In the genomic region with DNA sequence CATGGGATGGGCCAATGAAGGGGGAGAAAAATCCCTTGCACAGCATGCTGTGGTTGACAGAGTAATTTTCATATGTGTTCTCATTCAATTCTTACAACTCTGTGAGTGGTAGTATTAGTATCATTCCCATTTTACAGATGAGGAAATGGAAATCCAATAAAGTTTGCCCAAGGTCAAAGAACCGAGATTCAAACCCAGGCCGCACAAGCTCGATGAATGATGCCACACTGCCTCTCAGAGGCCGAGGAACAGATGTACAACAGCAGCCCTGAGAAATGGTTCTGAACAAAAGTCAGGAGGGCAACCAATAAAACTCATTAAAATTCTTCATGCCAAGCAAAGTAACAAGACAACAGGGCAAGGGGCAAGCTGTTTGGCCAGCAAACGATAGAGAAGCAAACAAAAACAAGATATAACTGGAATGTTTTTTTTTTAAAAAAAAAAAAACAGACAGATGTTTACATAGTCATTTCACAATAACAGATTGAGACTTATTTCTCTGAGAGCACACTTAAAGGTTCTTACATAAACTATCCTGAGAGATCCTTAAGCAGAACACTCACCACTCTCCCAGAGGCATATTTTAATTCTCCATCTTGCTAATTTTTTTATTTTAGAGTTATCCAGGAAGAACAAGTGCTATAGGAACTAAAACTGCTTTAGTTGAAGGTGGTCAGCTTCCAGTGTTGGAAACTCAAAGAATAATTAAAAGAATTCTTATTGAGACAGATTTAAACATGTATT, we compare ENCODE assay signal across 9 cellular contexts.
DNase-seq lines count a peak whose midpoint lies in the region; ATAC-seq and TF ChIP-seq lines count a peak whose summit lies in the region.
"Had no signal": no experiment of that assay in that cellular context is flagged by ENCODE, and none has a peak within 500 bp of the region (broad histone marks: within the 10 kb centered on the region; RNA-seq: fewer than 3 reads in every experiment).

No MANE protein-coding gene starts in this region.

- H3K27me3 ChIP-seq in DND-41 (ENCODE audit: insufficient read depth, low read length, poor library complexity) (peaks cover 27% of the 10 kb centered on the region), SK-N-SH (ENCODE audit: insufficient read depth) (peaks cover 34% of the 10 kb centered on the region; the same call in 1 of the 2 replicates)

- in situ Hi-C loops in KBM-7 (cut with MboI; ENCODE audit: low pct_unique_long_range_greater_than_20kb, low sequenced_read_pairs): no loop called here

- no peaks in the 10 kb centered on the region for H3K79me2 ChIP-seq in DND-41 (ENCODE audit: insufficient read depth, low read length)
- H3K79me2 ChIP-seq in SK-N-SH (ENCODE audit: insufficient read depth): no peaks in the 10 kb centered on the region

- H3K9me2 ChIP-seq in SK-N-SH: no peaks in the 10 kb centered on the region

- no peak overlapping the region for H3K4me3 ChIP-seq in DND-41 (ENCODE audit: low read depth in 1 of 2, low read length in 2 of 2)
- H3K4me3 ChIP-seq in SK-N-SH (ENCODE audit: low read depth in 2 of 2, low read length in 1 of 2): peak overlapping the region in 1 of 2 experiments; percentile 43; a peak in 1 of 4 replicates

- DNase-seq in DND-41 (no peak), KBM-7 (peak; percentile 4), SK-N-SH (peak; percentile 39), left kidney (ENCODE audit: low read depth, low spot score) (peak; percentile 52), GF-D8 (lab: John Stamatoyannopoulos, UW) (no peak), AML-193 (lab: John Stamatoyannopoulos, UW) (no peak), AG08395 (ENCODE audit: low spot score) (no peak), Right ventricle myocardium inferior (ENCODE audit: missing footprints) (no peak)

- no peak for TF ChIP-seq EP300 in SK-N-SH (IDR thresholded peaks at IDR 0.05; ENCODE audit: borderline replicate concordance in 1 of 2, low read depth in 1 of 2, low read length in 1 of 2)

- no peaks in the 10 kb centered on the region for H3K4me1 ChIP-seq in DND-41 (ENCODE audit: insufficient read depth, low read length)
- H3K4me1 ChIP-seq in SK-N-SH (ENCODE audit: control insufficient read depth in 1 of 2, insufficient read depth in 2 of 2, low read depth in 1 of 2, low read length in 1 of 2): no peaks in the 10 kb centered on the region

- H3K4me2 ChIP-seq in DND-41 (ENCODE audit: insufficient read depth, low read length) (no peak overlapping the region), SK-N-SH (no peak overlapping the region)

- H2AFZ ChIP-seq in DND-41 (ENCODE audit: low read depth, low read length) (no peak overlapping the region), SK-N-SH (ENCODE audit: low read depth) (no peak overlapping the region)

- H3K9me3 ChIP-seq in DND-41 (ENCODE audit: insufficient read depth, low read length, severe bottlenecking): no peaks in the 10 kb centered on the region
- H3K9me3 ChIP-seq in SK-N-SH: no peaks in the 10 kb centered on the region

- intact Hi-C loops in Right ventricle myocardium inferior (cut with DNase I): loop anchor here (10.0 kb wide), 1 partner anchor 498 kb away; no protein-coding TSS in a partner anchor

- H4K20me1 ChIP-seq in DND-41 (ENCODE audit: insufficient read depth, low read length) (no peaks in the 10 kb centered on the region), SK-N-SH (ENCODE audit: insufficient read depth) (no peaks in the 10 kb centered on the region)

- TF ChIP-seq CTCF in DND-41 (IDR thresholded peaks at IDR 0.05; ENCODE audit: borderline replicate concordance, extremely low read depth, low read length, poor library complexity, severe bottlenecking): peak; percentile 62
- peak; percentile 48 for TF ChIP-seq CTCF in SK-N-SH (IDR thresholded peaks at IDR 0.05)

- H3K36me3 ChIP-seq in DND-41 (ENCODE audit: insufficient read depth, low read length) (no peaks in the 10 kb centered on the region), SK-N-SH (replicated peaks in 1 of 2; ENCODE audit: control insufficient read depth in 1 of 2, insufficient read depth in 2 of 2, low read length in 1 of 2) (no peaks in the 10 kb centered on the region)

- H3K27ac ChIP-seq in DND-41 (ENCODE audit: low read length): no peak overlapping the region
- no peak overlapping the region for H3K27ac ChIP-seq in SK-N-SH (ENCODE audit: low read depth in 2 of 2, low read length in 1 of 2)

- ATAC-seq in DND-41 (ENCODE audit: insufficient read depth, low read depth) (no peak), Right ventricle myocardium inferior (no peak)
- ATAC-seq: natural killer cell treated with Interleukin-12 subunit alpha and Interleukin-12 subunit beta and Interleukin-15 and Interleukin-18, amount 100 ng/mL, for 72 hours had no signal

- WGBS in SK-N-SH (ENCODE audit: low lambda C conversion rate): 2% methylated on average over 5 of the region's 5 CpGs

- TF ChIP-seq RAD21 in SK-N-SH (IDR thresholded peaks at IDR 0.05; ENCODE audit: low read length): peak; percentile 84

- H3F3A ChIP-seq in SK-N-SH (replicated peaks; ENCODE audit: insufficient read depth): no peaks in the 10 kb centered on the region

- POLR2A ChIA-PET in SK-N-SH (lab: Yijun Ruan, JAX): no interaction called here

- CTCF ChIA-PET in SK-N-SH (lab: Yijun Ruan, JAX): interaction anchor here (0.7 to 8.3 kb wide), 27 partner anchors 9 to 696 kb away, joined by 3 to 74 read pairs (median 4); a partner anchor contains a TSS

- H3K9ac ChIP-seq in DND-41 (ENCODE audit: low read depth, low read length) (no peak overlapping the region), SK-N-SH (no peak overlapping the region)

TF ChIP-seq in SK-N-SH, 30 proteins besides CTCF, POLR2A, EP300 and RAD21:
- TF ChIP-seq SMC3 (IDR thresholded peaks at IDR 0.05; ENCODE audit: low read depth, low read length) (peak; percentile 57; the same call in 1 of the 2 replicates), SIN3A (IDR thresholded peaks at IDR 0.05; ENCODE audit: borderline replicate concordance, low read depth, low read length) (no peak)
TF ChIP-seq in SK-N-SH: peak in this region for 1.

Comparison
In these comparisons a context has a peak if more than half of its experiments do, and no peak if none do; other contexts are left out.
1. DNase-seq: peak in KBM-7 (single experiment), SK-N-SH (single experiment) and left kidney (single experiment); none in DND-41 (single experiment), GF-D8 (single experiment), AML-193 (0 of 2), AG08395 (single experiment) and Right ventricle myocardium inferior (single experiment).